ENCODE assay signal across 15 cellular contexts in genomic region chr18:9659499-9660387, GRCh38.
"Had no signal": no experiment of that assay in that cellular context is flagged by ENCODE, and none has a peak within 500 bp of the region (broad histone marks: within the 10 kb centered on the region; RNA-seq: fewer than 3 reads in every experiment).

No MANE protein-coding gene starts in this region.

- H3K27ac ChIP-seq: cardiac muscle cell, prostate gland, right atrium auricular region had no signal

- H3K9me3 ChIP-seq: prostate gland, right atrium auricular region, tibial artery had no signal

- H3K4me1 ChIP-seq: prostate gland, right atrium auricular region had no signal

- DNase-seq: activated CD4-positive, alpha-beta memory T cell treated with anti-CD3 and anti-CD28 coated beads for 36 hours; activated T-cell treated with anti-CD3 and anti-CD28 coated beads for 4 hours; dermis blood vessel endothelial cell; effector memory CD8-positive, alpha-beta T cell; kidney; midbrain; stimulated activated CD4-positive, alpha-beta T cell treated with anti-CD3 and anti-CD28 coated beads, Interleukin-2, amount 100 ng/mL, for 24 hours; stimulated activated naive CD4-positive, alpha-beta T cell treated with Interleukin-2 at 50 U/mL for 16 hours; T-helper 2 cell; tibial artery had no signal

- ATAC-seq: effector memory CD8-positive, alpha-beta T cell; left lobe of liver had no signal

- H3K4me3 ChIP-seq: cardiac muscle cell, lung, prostate gland, right atrium auricular region, tibial artery had no signal

- H3K27me3 ChIP-seq: cardiac muscle cell, right atrium auricular region, tibial artery had no signal

- H3K36me3 ChIP-seq: cardiac muscle cell, prostate gland, right atrium auricular region, tibial artery had no signal
